In genomic region chr6:73653571-73654424, GRCh38 we compare ENCODE assay signal across 1 cellular context.
TF ChIP-seq lines count a peak whose summit lies in the region.

Gene SLC17A5 (minus strand): TSS chr6:73653992. CDS start chr6:73653886, 106 bp downstream.

TF ChIP-seq in HEK293, 187 proteins besides CTCF, POLR2A, EP300 and RAD21 (continued from another document and continues in another):
- no peak for TF ChIP-seq ZNF157 (tag by site-specific recombination; IDR thresholded peaks at IDR 0.05)
- TF ChIP-seq ZSCAN18 (tag by site-specific recombination; IDR thresholded peaks at IDR 0.05) = no peak
- TF ChIP-seq KLF8 (tag by site-specific recombination; IDR thresholded peaks at IDR 0.05) = 0 out of 2 replicates have a peak, but pooled peaks have one; percentile 52
- TF ChIP-seq ZNF416 (tag by site-specific recombination; IDR thresholded peaks at IDR 0.05) = no peak
- peak; percentile 91 for TF ChIP-seq ZEB2 (tag by site-specific recombination; IDR thresholded peaks at IDR 0.05)
- peak; percentile 48 for TF ChIP-seq INSM2 (tag by site-specific recombination; IDR thresholded peaks at IDR 0.05)
- no peak for TF ChIP-seq ZNF701 (tag by site-specific recombination; IDR thresholded peaks at IDR 0.05)
- TF ChIP-seq ZNF580 (tag by site-specific recombination; IDR thresholded peaks at IDR 0.05) = 0 out of 2 replicates have a peak, but pooled peaks have one; percentile 16
- no peak for TF ChIP-seq ZNF513 (tag by site-specific recombination; IDR thresholded peaks at IDR 0.05)
- TF ChIP-seq HOXD13 (CRISPR knock-in tag; IDR thresholded peaks at IDR 0.05; ENCODE audit: borderline replicate concordance) = no peak
- peak; percentile 70 for TF ChIP-seq ZNF692 (tag by site-specific recombination; IDR thresholded peaks at IDR 0.05)
- TF ChIP-seq ZNF645 (tag by site-specific recombination; IDR thresholded peaks at IDR 0.05) = no peak
- TF ChIP-seq ZNF449 (tag by site-specific recombination; IDR thresholded peaks at IDR 0.05) = no peak
- TF ChIP-seq OVOL3 (tag by site-specific recombination; IDR thresholded peaks at IDR 0.05) = no peak
- TF ChIP-seq ZNF777 (tag by site-specific recombination; IDR thresholded peaks at IDR 0.05; ENCODE audit: borderline replicate concordance) = peak; percentile 94; the same call in 1 of the 2 replicates
- no peak for TF ChIP-seq ZNF433 (tag by site-specific recombination; IDR thresholded peaks at IDR 0.05; ENCODE audit: low read depth)
- TF ChIP-seq ZNF37A (tag by site-specific recombination; IDR thresholded peaks at IDR 0.05) = no peak
- no peak for TF ChIP-seq ZNF830 (tag by site-specific recombination; IDR thresholded peaks at IDR 0.05; ENCODE audit: low read depth)
- peak; percentile 76 for TF ChIP-seq ZNF639 (tag by site-specific recombination; IDR thresholded peaks at IDR 0.05)
- peak; percentile 91 for TF ChIP-seq ZBTB48 (tag by site-specific recombination; IDR thresholded peaks at IDR 0.05)
- TF ChIP-seq ZNF175 (tag by site-specific recombination; IDR thresholded peaks at IDR 0.05) = no peak
- TF ChIP-seq ZNF704 (tag by site-specific recombination; IDR thresholded peaks at IDR 0.05) = no peak
- TF ChIP-seq SALL2 (tag by site-specific recombination; IDR thresholded peaks at IDR 0.05; ENCODE audit: borderline replicate concordance) = no peak
- TF ChIP-seq ZNF791 (tag by site-specific recombination; IDR thresholded peaks at IDR 0.05) = no peak
- TF ChIP-seq ZNF19 (tag by site-specific recombination; IDR thresholded peaks at IDR 0.05; ENCODE audit: low read depth) = no peak
- peak; percentile 30; the same call in 1 of the 2 replicates for TF ChIP-seq ZNF18 (tag by site-specific recombination; IDR thresholded peaks at IDR 0.05)
- no peak for TF ChIP-seq ZNF10 (tag by site-specific recombination; IDR thresholded peaks at IDR 0.05)
- no peak for TF ChIP-seq ZNF23 (tag by site-specific recombination; IDR thresholded peaks at IDR 0.05; ENCODE audit: borderline replicate concordance)
- TF ChIP-seq ZNF292 (tag by site-specific recombination; IDR thresholded peaks at IDR 0.05; ENCODE audit: borderline replicate concordance, low read depth) = no peak
- peak; percentile 23 for TF ChIP-seq KLF17 (tag by site-specific recombination; IDR thresholded peaks at IDR 0.05)
- no peak for TF ChIP-seq ZNF174 (tag by site-specific recombination; IDR thresholded peaks at IDR 0.05)
- peak; percentile 89 for TF ChIP-seq ZNF76 (tag by site-specific recombination; IDR thresholded peaks at IDR 0.05; ENCODE audit: borderline replicate concordance, low read depth)
- TF ChIP-seq ZNF354C (tag by site-specific recombination; IDR thresholded peaks at IDR 0.05; ENCODE audit: borderline replicate concordance, low read depth) = no peak
- no peak for TF ChIP-seq ZNF280C (tag by site-specific recombination; IDR thresholded peaks at IDR 0.05)
- TF ChIP-seq ZNF148 (tag by site-specific recombination; IDR thresholded peaks at IDR 0.05; ENCODE audit: borderline replicate concordance) = no peak
